In genomic region chr6:150857062-150857905, GRCh38 we compare ENCODE assay signal across 9 cellular contexts. TPM values are rescaled to one million over a fixed set of nuclear protein-coding genes. Genes with fewer than 3 reads are reported as not detected.
A peak's percentile ranks its signal among the peaks of the same experiment; 100 is the strongest.
DNase-seq lines count a peak whose midpoint lies in the region; ATAC-seq and TF ChIP-seq lines count a peak whose summit lies in the region.
"Had no signal": no experiment of that assay in that cellular context is flagged by ENCODE, and none has a peak within 500 bp of the region (broad histone marks: within the 10 kb centered on the region; RNA-seq: fewer than 3 reads in every experiment).

No MANE protein-coding gene starts in this region.

- ATAC-seq in foreskin keratinocyte (peak; percentile 90), HG02840 (IDR thresholded peaks at IDR 0.05; ENCODE audit: low FRiP score, unreplicated experiment) (no peak)
- no peak for ATAC-seq in activated T-cell treated with anti-CD3 and anti-CD28 coated beads, Interleukin-2, amount 50 U/mL, for 4 hours

- no peaks in the 10 kb centered on the region for H3K9me3 Mint-ChIP-seq in activated T-cell treated with anti-CD3 and anti-CD28 coated beads, Interleukin-2, amount 50 U/mL, for 4 hours
- H3K9me3 Mint-ChIP-seq: dendritic cell treated with granulocyte-macrophage colony-stimulating factor and Interleukin-4, amounts not matched to agents 40 ng/mL and 50 ng/mL, for 4 days had no signal

- H3K36me3 Mint-ChIP-seq in activated T-cell treated with anti-CD3 and anti-CD28 coated beads, Interleukin-2, amount 50 U/mL, for 4 hours (ENCODE audit: insufficient read depth), result no peaks in the 10 kb centered on the region

- DNase-seq in HS-27A (ENCODE audit: low read depth) (peak; percentile 91), T1000 (lab: John Stamatoyannopoulos, UW) (peak; percentile 39), foreskin keratinocyte (peak; percentile 96 to 98), NCI-H82 treated with DMSO at 0.1 percent for 48 hours (lab: John Stamatoyannopoulos, UW; ENCODE audit: unreplicated experiment) (no peak)
- no peak for DNase-seq in activated naive CD4-positive, alpha-beta T cell treated with anti-CD3 and anti-CD28 coated beads, Interleukin-2, amount 50 U/mL, for 16 hours
- DNase-seq in activated T-cell treated with anti-CD3 and anti-CD28 coated beads, Interleukin-2, amount 50 U/mL, for 4 hours, result no peak

- peaks cover 22% of the 10 kb centered on the region for H3K4me1 ChIP-seq in foreskin keratinocyte

- H3K27me3 ChIP-seq in foreskin keratinocyte, result no peaks in the 10 kb centered on the region

- no peak overlapping the region for H3K4me3 ChIP-seq in skin epidermis

- TF ChIP-seq CTCF in foreskin keratinocyte (conservative IDR thresholded peaks at IDR 0.05), result no peak

- peaks cover 8% of the 10 kb centered on the region for H3K27me3 Mint-ChIP-seq in activated T-cell treated with anti-CD3 and anti-CD28 coated beads, Interleukin-2, amount 50 U/mL, for 4 hours (ENCODE audit: low read depth)
- H3K27me3 Mint-ChIP-seq: dendritic cell treated with granulocyte-macrophage colony-stimulating factor and Interleukin-4, amounts not matched to agents 40 ng/mL and 50 ng/mL, for 4 days had no signal

- no peak overlapping the region for H3K4me3 Mint-ChIP-seq in activated T-cell treated with anti-CD3 and anti-CD28 coated beads, Interleukin-2, amount 50 U/mL, for 4 hours
- H3K4me3 Mint-ChIP-seq: dendritic cell treated with granulocyte-macrophage colony-stimulating factor and Interleukin-4, amounts not matched to agents 40 ng/mL and 50 ng/mL, for 4 days had no signal

- H3K4me1 Mint-ChIP-seq in activated T-cell treated with anti-CD3 and anti-CD28 coated beads, Interleukin-2, amount 50 U/mL, for 4 hours (ENCODE audit: low read depth), result no peaks in the 10 kb centered on the region

- H3K27ac ChIP-seq in foreskin keratinocyte (peak overlapping the region; percentile 94), skin epidermis (peak overlapping the region in 19 of 21 experiments; percentile 18 to 87 (median 75))

RNA-seq across cellular contexts. Expression of gene MTHFD1L, which starts 8.2 kb away (rescaled TPM):
- 44.5 and 45.7 TPM in 2 replicates for total RNA-seq in foreskin keratinocyte
- 33.8 and 36.4 TPM in 2 replicates for polyA plus RNA-seq in foreskin keratinocyte
- 100 to 1,000 TPM; 170 to 193 (median 190) TPM for total RNA-seq in activated T-cell treated with anti-CD3 and anti-CD28 coated beads, Interleukin-2, amount 50 U/mL, for 4 hours

Comparison
In these comparisons a context has a peak if more than half of its experiments do, and no peak if none do; other contexts are left out.
1. DNase-seq: peak in HS-27A (single experiment), T1000 (single experiment) and foreskin keratinocyte (2 of 2); none in activated naive CD4-positive, alpha-beta T cell treated with anti-CD3 and anti-CD28 coated beads, Interleukin-2, amount 50 U/mL, for 16 hours (single experiment), NCI-H82 treated with DMSO at 0.1 percent for 48 hours (single experiment) and activated T-cell treated with anti-CD3 and anti-CD28 coated beads, Interleukin-2, amount 50 U/mL, for 4 hours (single experiment).